In the genomic region with DNA sequence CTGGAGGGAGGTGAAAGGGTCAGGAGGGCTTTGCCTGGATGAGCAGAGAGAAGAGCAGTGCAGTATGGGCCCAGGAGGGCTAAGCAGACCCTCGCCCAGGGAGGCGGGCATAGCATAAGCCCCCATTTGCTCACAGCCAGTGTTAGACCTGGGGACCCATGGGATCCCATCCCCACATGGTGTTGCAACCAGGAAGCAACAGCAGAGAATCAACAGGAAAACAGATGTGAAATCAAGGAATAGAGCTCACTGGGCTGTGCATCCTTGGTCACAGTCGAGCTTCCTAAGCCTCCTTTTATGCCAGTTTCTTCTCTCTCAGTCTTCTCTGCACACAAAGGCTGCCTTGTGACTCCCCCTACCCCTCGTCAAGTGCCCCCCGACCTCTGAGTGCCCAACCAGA, we compare ENCODE assay signal across 41 cellular contexts. TPM values are rescaled to one million over a fixed set of nuclear protein-coding genes. Genes with fewer than 3 reads are reported as not detected.
"Had no signal": no experiment of that assay in that cellular context is flagged by ENCODE, and none has a peak within 500 bp of the region (broad histone marks: within the 10 kb centered on the region; RNA-seq: fewer than 3 reads in every experiment).

No MANE protein-coding gene starts in this region.

- H3K9me3 ChIP-seq: adrenal gland, ascending aorta, breast epithelium, colonic mucosa, esophagus squamous epithelium, gastroesophageal sphincter had no signal

- H3K27me3 ChIP-seq: adrenal gland, ascending aorta, breast epithelium, colonic mucosa had no signal

- H3K27ac Mint-ChIP-seq: activated CD4-positive, alpha-beta memory T cell treated with anti-CD3 and anti-CD28 coated beads for 36 hours; activated CD4-positive, alpha-beta T cell treated with anti-CD3 and anti-CD28 coated beads for 36 hours; activated CD4-positive, alpha-beta T cell treated with anti-CD3 and anti-CD28 coated beads, Interleukin-2, amount 10 ng/mL, durations not matched to agents 24 days and 14 days; activated CD8-positive, alpha-beta memory T cell treated with anti-CD3 and anti-CD28 coated beads, Interleukin-2, amount 10 ng/mL, durations not matched to agents 7 days and 5 days; activated CD8-positive, alpha-beta T cell treated with anti-CD3 and anti-CD28 coated beads, Interleukin-2, amount 10 ng/mL, durations not matched to agents 7 days and 5 days; activated naive CD4-positive, alpha-beta T cell treated with anti-CD3 and anti-CD28 coated beads for 36 hours; activated naive CD4-positive, alpha-beta T cell treated with anti-CD3 and anti-CD28 coated beads, Interleukin-2, amount 50 U/mL, for 24 hours; activated naive CD8-positive, alpha-beta T cell treated with anti-CD3 and anti-CD28 coated beads for 36 hours; activated naive CD8-positive, alpha-beta T cell treated with anti-CD3 and anti-CD28 coated beads, Interleukin-2, amount 50 U/mL, for 24 hours; activated T-helper 1 cell treated with anti-CD3 and anti-CD28 coated beads, Interleukin-12 subunit alpha, Interleukin-12 subunit beta, Interleukin-2, Interleukin-4 antibody, amounts not matched to agents 30 ng/mL and 10 ng/mL and 1 ng/mL, durations not matched to agents 14 hours and 24 hours and 36 hours; activated T-helper 2 cell treated with anti-CD3 and anti-CD28 coated beads, Interferon-gamma antibody, Interleukin-2, Interleukin-4, amounts not matched to agents 10 μg/mL and 5 μg/mL and 100 μg/mL, durations not matched to agents 14 hours and 24 hours and 36 hours; brain; dendritic cell treated with granulocyte-macrophage colony-stimulating factor and Interleukin-4, amounts not matched to agents 40 ng/mL and 50 ng/mL, for 4 days; effector memory CD8-positive, alpha-beta T cell had no signal

- H3K4me3 ChIP-seq: adrenal gland, ascending aorta, breast epithelium, cardiac muscle cell, colonic mucosa, dorsolateral prefrontal cortex, esophagus squamous epithelium, gastroesophageal sphincter had no signal

- DNase-seq: activated CD4-positive, alpha-beta memory T cell treated with anti-CD3 and anti-CD28 coated beads for 36 hours; activated CD4-positive, alpha-beta T cell treated with anti-CD3 and anti-CD28 coated beads for 36 hours; activated CD4-positive, alpha-beta T cell treated with anti-CD3 and anti-CD28 coated beads, Interleukin-2, amount 10 ng/mL, durations not matched to agents 24 days and 14 days; activated CD4-positive, CD25-positive, alpha-beta regulatory T cell; activated CD4-positive, CD25-positive, alpha-beta regulatory T cell treated with anti-CD3 and anti-CD28 coated beads, Interleukin-2, amount 50 U/mL, for 72 hours; activated CD8-positive, alpha-beta memory T cell treated with anti-CD3 and anti-CD28 coated beads, Interleukin-2, amount 10 ng/mL, durations not matched to agents 7 days and 5 days; activated CD8-positive, alpha-beta memory T cell treated with anti-CD3 and anti-CD28 coated beads, Interleukin-2, amount 50 U/mL, for 4 hours; activated CD8-positive, alpha-beta T cell treated with anti-CD3 and anti-CD28 coated beads, Interleukin-2, amount 10 ng/mL, durations not matched to agents 7 days and 5 days; activated effector memory CD4-positive, alpha-beta T cell treated with anti-CD3 and anti-CD28 coated beads, Interleukin-2, amount 50 U/mL, for 16 hours; activated naive CD4-positive, alpha-beta T cell treated with anti-CD3 and anti-CD28 coated beads for 36 hours; activated naive CD8-positive, alpha-beta T cell treated with anti-CD3 and anti-CD28 coated beads for 36 hours; activated naive CD8-positive, alpha-beta T cell treated with anti-CD3 and anti-CD28 coated beads, Interleukin-2, amount 50 U/mL, for 24 hours; activated T-cell treated with anti-CD3 and anti-CD28 coated beads, Interleukin-2, amount 50 U/mL, for 1 hour; activated T-cell treated with anti-CD3 and anti-CD28 coated beads, Interleukin-2, amount 50 U/mL, for 48 hours; adrenal gland; central memory CD4-positive, alpha-beta T cell; cerebellar nuclear complex; colonic mucosa; dorsolateral prefrontal cortex; effector CD4-positive, alpha-beta T cell; effector memory CD8-positive, alpha-beta T cell; esophagus squamous epithelium; foreskin melanocyte; T-helper 2 cell had no signal

- H3K36me3 Mint-ChIP-seq: activated CD4-positive, alpha-beta memory T cell treated with anti-CD3 and anti-CD28 coated beads for 36 hours; activated CD8-positive, alpha-beta memory T cell treated with anti-CD3 and anti-CD28 coated beads, Interleukin-2, amount 10 ng/mL, durations not matched to agents 7 days and 5 days; activated naive CD4-positive, alpha-beta T cell treated with anti-CD3 and anti-CD28 coated beads, Interleukin-2, amount 50 U/mL, for 24 hours; activated naive CD8-positive, alpha-beta T cell treated with anti-CD3 and anti-CD28 coated beads for 36 hours; brain had no signal

- H3K36me3 ChIP-seq: adrenal gland, ascending aorta, breast epithelium, cardiac muscle cell, colonic mucosa, esophagus squamous epithelium, gastroesophageal sphincter had no signal

- H3K4me3 Mint-ChIP-seq: activated CD4-positive, alpha-beta memory T cell treated with anti-CD3 and anti-CD28 coated beads for 36 hours; activated CD4-positive, alpha-beta T cell treated with anti-CD3 and anti-CD28 coated beads for 36 hours; activated CD4-positive, alpha-beta T cell treated with anti-CD3 and anti-CD28 coated beads, Interleukin-2, amount 10 ng/mL, durations not matched to agents 24 days and 14 days; activated CD8-positive, alpha-beta memory T cell treated with anti-CD3 and anti-CD28 coated beads, Interleukin-2, amount 10 ng/mL, durations not matched to agents 7 days and 5 days; activated CD8-positive, alpha-beta T cell treated with anti-CD3 and anti-CD28 coated beads, Interleukin-2, amount 10 ng/mL, durations not matched to agents 7 days and 5 days; activated naive CD4-positive, alpha-beta T cell treated with anti-CD3 and anti-CD28 coated beads for 36 hours; activated naive CD4-positive, alpha-beta T cell treated with anti-CD3 and anti-CD28 coated beads, Interleukin-2, amount 50 U/mL, for 24 hours; activated naive CD8-positive, alpha-beta T cell treated with anti-CD3 and anti-CD28 coated beads for 36 hours; activated naive CD8-positive, alpha-beta T cell treated with anti-CD3 and anti-CD28 coated beads, Interleukin-2, amount 50 U/mL, for 24 hours; activated T-helper 1 cell treated with anti-CD3 and anti-CD28 coated beads, Interleukin-12 subunit alpha, Interleukin-12 subunit beta, Interleukin-2, Interleukin-4 antibody, amounts not matched to agents 30 ng/mL and 10 ng/mL and 1 ng/mL, durations not matched to agents 14 hours and 24 hours and 36 hours; brain; dendritic cell treated with granulocyte-macrophage colony-stimulating factor and Interleukin-4, amounts not matched to agents 40 ng/mL and 50 ng/mL, for 4 days; effector memory CD8-positive, alpha-beta T cell had no signal

- H3K4me1 Mint-ChIP-seq: activated CD4-positive, alpha-beta T cell treated with anti-CD3 and anti-CD28 coated beads for 36 hours; activated CD4-positive, alpha-beta T cell treated with anti-CD3 and anti-CD28 coated beads, Interleukin-2, amount 10 ng/mL, durations not matched to agents 24 days and 14 days; activated CD8-positive, alpha-beta memory T cell treated with anti-CD3 and anti-CD28 coated beads, Interleukin-2, amount 10 ng/mL, durations not matched to agents 7 days and 5 days; activated naive CD4-positive, alpha-beta T cell treated with anti-CD3 and anti-CD28 coated beads, Interleukin-2, amount 50 U/mL, for 24 hours; activated naive CD8-positive, alpha-beta T cell treated with anti-CD3 and anti-CD28 coated beads for 36 hours; activated naive CD8-positive, alpha-beta T cell treated with anti-CD3 and anti-CD28 coated beads, Interleukin-2, amount 50 U/mL, for 24 hours; brain had no signal

- H3K27ac ChIP-seq: adrenal gland, ascending aorta, breast epithelium, cardiac muscle cell, colonic mucosa, dorsolateral prefrontal cortex, epithelial cell of prostate, esophagus squamous epithelium, gastroesophageal sphincter had no signal

- ATAC-seq: activated CD4-positive, alpha-beta T cell treated with anti-CD3 and anti-CD28 coated beads for 36 hours; activated CD8-positive, alpha-beta memory T cell treated with anti-CD3 and anti-CD28 coated beads, Interleukin-2, amount 10 ng/mL, durations not matched to agents 7 days and 5 days; activated CD8-positive, alpha-beta T cell treated with anti-CD3 and anti-CD28 coated beads, Interleukin-2, amount 10 ng/mL, durations not matched to agents 7 days and 5 days; activated naive CD8-positive, alpha-beta T cell treated with anti-CD3 and anti-CD28 coated beads, Interleukin-2, amount 50 U/mL, for 24 hours; effector memory CD8-positive, alpha-beta T cell; gastroesophageal sphincter had no signal

- H3K9me3 Mint-ChIP-seq: activated CD4-positive, alpha-beta memory T cell treated with anti-CD3 and anti-CD28 coated beads for 36 hours; activated CD4-positive, alpha-beta T cell treated with anti-CD3 and anti-CD28 coated beads, Interleukin-2, amount 10 ng/mL, durations not matched to agents 24 days and 14 days; activated naive CD4-positive, alpha-beta T cell treated with anti-CD3 and anti-CD28 coated beads for 36 hours; activated naive CD4-positive, alpha-beta T cell treated with anti-CD3 and anti-CD28 coated beads, Interleukin-2, amount 50 U/mL, for 24 hours; activated naive CD8-positive, alpha-beta T cell treated with anti-CD3 and anti-CD28 coated beads for 36 hours; activated naive CD8-positive, alpha-beta T cell treated with anti-CD3 and anti-CD28 coated beads, Interleukin-2, amount 50 U/mL, for 24 hours; activated T-helper 1 cell treated with anti-CD3 and anti-CD28 coated beads, Interleukin-12 subunit alpha, Interleukin-12 subunit beta, Interleukin-2, Interleukin-4 antibody, amounts not matched to agents 30 ng/mL and 10 ng/mL and 1 ng/mL, durations not matched to agents 14 hours and 24 hours and 36 hours; activated T-helper 2 cell treated with anti-CD3 and anti-CD28 coated beads, Interferon-gamma antibody, Interleukin-2, Interleukin-4, amounts not matched to agents 10 μg/mL and 5 μg/mL and 100 μg/mL, durations not matched to agents 14 hours and 24 hours and 36 hours; dendritic cell treated with granulocyte-macrophage colony-stimulating factor and Interleukin-4, amounts not matched to agents 40 ng/mL and 50 ng/mL, for 4 days had no signal

- H3K4me1 ChIP-seq: adrenal gland, ascending aorta, breast epithelium, colonic mucosa, esophagus squamous epithelium, gastroesophageal sphincter had no signal

RNA-seq across cellular contexts. Expression of gene ASB18, which starts 19.9 kb away (rescaled TPM):
- total RNA-seq: activated CD4-positive, alpha-beta memory T cell treated with anti-CD3 and anti-CD28 coated beads for 36 hours; activated CD4-positive, alpha-beta T cell treated with anti-CD3 and anti-CD28 coated beads for 36 hours; activated CD4-positive, alpha-beta T cell treated with anti-CD3 and anti-CD28 coated beads, Interleukin-2, amount 10 ng/mL, durations not matched to agents 24 days and 14 days; activated CD8-positive, alpha-beta memory T cell treated with anti-CD3 and anti-CD28 coated beads for 36 hours; activated CD8-positive, alpha-beta memory T cell treated with anti-CD3 and anti-CD28 coated beads, Interleukin-2, amount 10 ng/mL, durations not matched to agents 7 days and 5 days; activated CD8-positive, alpha-beta T cell treated with anti-CD3 and anti-CD28 coated beads, Interleukin-2, amount 10 ng/mL, durations not matched to agents 7 days and 5 days; activated naive CD4-positive, alpha-beta T cell treated with anti-CD3 and anti-CD28 coated beads for 36 hours; activated naive CD8-positive, alpha-beta T cell treated with anti-CD3 and anti-CD28 coated beads for 36 hours; activated T-helper 1 cell treated with anti-CD3 and anti-CD28 coated beads, Interleukin-12 subunit alpha, Interleukin-12 subunit beta, Interleukin-2, Interleukin-4 antibody, amounts not matched to agents 30 ng/mL and 10 ng/mL and 1 ng/mL, durations not matched to agents 14 hours and 24 hours and 36 hours; activated T-helper 2 cell treated with anti-CD3 and anti-CD28 coated beads, Interferon-gamma antibody, Interleukin-2, Interleukin-4, amounts not matched to agents 10 μg/mL and 5 μg/mL and 100 μg/mL, durations not matched to agents 14 hours and 24 hours and 36 hours; adrenal gland; ascending aorta; breast epithelium; cardiac muscle cell; colonic mucosa; endothelial cell of umbilical vein; esophagus squamous epithelium; fibroblast of lung; fibroblast of villous mesenchyme; gastroesophageal sphincter; glomerular endothelial cell; T-helper 1 cell treated with Interleukin-12 subunit alpha and Interleukin-12 subunit beta and Interleukin-4 antibody, amounts not matched to agents 30 ng/mL and 1 ng/mL, for 36 hours had no signal
- polyA plus RNA-seq: adrenal gland, endothelial cell of umbilical vein, esophagus, fibroblast of lung had no signal
